Comparison of ENCODE assay signal across 8 cellular contexts in the genomic region with DNA sequence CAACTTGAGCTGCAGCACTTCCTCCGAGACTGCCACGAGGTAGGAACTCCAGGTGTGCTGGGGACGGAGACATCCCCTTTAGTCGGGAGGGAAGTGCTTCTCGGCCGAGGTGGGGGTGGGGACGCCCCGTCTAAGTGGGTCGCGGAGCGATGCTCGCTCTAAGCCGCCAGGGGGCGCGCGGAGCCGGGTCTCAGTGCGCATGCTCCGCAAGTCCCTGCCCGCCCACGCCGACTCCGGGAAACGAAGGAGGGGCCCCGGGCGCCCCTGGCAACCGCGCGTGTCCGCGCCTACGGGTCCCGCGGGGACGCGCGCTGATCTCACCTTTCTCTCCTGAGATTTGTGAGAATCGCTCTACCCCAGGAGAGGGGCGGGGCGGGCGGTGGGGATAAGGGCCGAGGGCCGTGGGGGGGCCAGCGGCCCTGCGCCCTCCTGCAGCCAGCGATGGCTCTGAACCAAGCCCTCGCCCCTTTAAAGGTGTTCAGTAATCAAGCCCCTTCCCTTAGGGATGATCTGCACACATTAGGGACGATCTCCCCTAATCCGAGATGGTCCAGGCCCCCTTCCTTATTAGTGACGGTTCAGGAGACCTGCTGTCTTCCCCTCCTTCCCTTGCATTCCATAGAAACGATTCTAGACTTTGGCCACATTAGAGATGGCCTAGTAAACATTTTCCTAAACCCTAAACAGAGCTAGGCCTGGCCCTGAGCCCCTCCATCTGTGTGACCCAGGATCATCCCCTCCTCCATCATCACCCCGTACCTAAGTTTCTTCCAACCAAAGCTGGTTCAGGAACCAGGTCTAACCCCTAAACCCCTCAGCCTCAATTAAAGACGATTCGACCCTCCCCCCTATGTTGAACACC.
DNase-seq lines count a peak whose midpoint lies in the region; ATAC-seq lines count a peak whose summit lies in the region.

No MANE protein-coding gene starts in this region.

- H3K27ac Mint-ChIP-seq in memory B cell, result no peak overlapping the region

- H3K4me3 Mint-ChIP-seq in memory B cell, result peak overlapping the region; percentile 65

- H3K9me3 Mint-ChIP-seq in memory B cell, result peaks cover 6% of the 10 kb centered on the region

- peaks cover 22% of the 10 kb centered on the region for H3K27me3 Mint-ChIP-seq in memory B cell

- peaks cover 20% of the 10 kb centered on the region for H3K4me1 Mint-ChIP-seq in memory B cell

- ATAC-seq in memory B cell (ENCODE audit: low read depth) (peak; percentile 83), GM18519 (IDR thresholded peaks at IDR 0.05; ENCODE audit: low FRiP score, unreplicated experiment) (no peak)

- DNase-seq in ELR (ENCODE audit: low read depth), result peak; percentile 77
- DNase-seq in HS-27A (ENCODE audit: low read depth), result peak; percentile 72
- peak; percentile 68 for DNase-seq in NCI-H82 treated with DMSO at 0.1 percent for 48 hours (lab: John Stamatoyannopoulos, UW; ENCODE audit: unreplicated experiment)
- peak; percentile 98 for DNase-seq in activated CD8-positive, alpha-beta memory T cell treated with anti-CD3 and anti-CD28 coated beads for 24 hours
- DNase-seq in effector CD8-positive, alpha-beta T cell (lab: John Stamatoyannopoulos, UW), result peak; percentile 85
- peak; percentile 93 to 97 for DNase-seq in memory B cell (ENCODE audit: low spot score in 2 of 2)
- DNase-seq in stimulated activated CD4-positive, alpha-beta T cell treated with anti-CD3 and anti-CD28 coated beads, TNF-alpha, amount 100 ng/mL, for 24 hours (ENCODE audit: low read depth in 3 of 3), result peak; percentile 77 to 83 (median 80)

- no peaks in the 10 kb centered on the region for H3K36me3 Mint-ChIP-seq in memory B cell
